Comparison of ENCODE assay signal across 1 cellular context in genomic region chr12:25615119-25615518, GRCh38.
TF ChIP-seq lines count a peak whose summit lies in the region.

No MANE protein-coding gene starts in this region.

TF ChIP-seq in IMR-90, 13 proteins besides CTCF, POLR2A, EP300 and RAD21 (continued from another document):
- TF ChIP-seq USF2 (IDR thresholded peaks at IDR 0.05; ENCODE audit: low read depth, low read length) (peak; percentile 95), CHD1 (IDR thresholded peaks at IDR 0.05; ENCODE audit: low read depth, low read length) (no peak), BHLHE40 (IDR thresholded peaks at IDR 0.05; ENCODE audit: low read depth, low read length) (peak; percentile 88), ELK1 (IDR thresholded peaks at IDR 0.05; ENCODE audit: borderline replicate concordance, low read depth, low read length) (no peak), SMC3 (IDR thresholded peaks at IDR 0.05; ENCODE audit: low read depth, low read length) (no peak), CEBPB (IDR thresholded peaks at IDR 0.05; ENCODE audit: low read depth, low read length) (peak; percentile 43; the same call in 1 of the 2 replicates)
